Comparison of ENCODE assay signal across 9 cellular contexts in the genomic region with DNA sequence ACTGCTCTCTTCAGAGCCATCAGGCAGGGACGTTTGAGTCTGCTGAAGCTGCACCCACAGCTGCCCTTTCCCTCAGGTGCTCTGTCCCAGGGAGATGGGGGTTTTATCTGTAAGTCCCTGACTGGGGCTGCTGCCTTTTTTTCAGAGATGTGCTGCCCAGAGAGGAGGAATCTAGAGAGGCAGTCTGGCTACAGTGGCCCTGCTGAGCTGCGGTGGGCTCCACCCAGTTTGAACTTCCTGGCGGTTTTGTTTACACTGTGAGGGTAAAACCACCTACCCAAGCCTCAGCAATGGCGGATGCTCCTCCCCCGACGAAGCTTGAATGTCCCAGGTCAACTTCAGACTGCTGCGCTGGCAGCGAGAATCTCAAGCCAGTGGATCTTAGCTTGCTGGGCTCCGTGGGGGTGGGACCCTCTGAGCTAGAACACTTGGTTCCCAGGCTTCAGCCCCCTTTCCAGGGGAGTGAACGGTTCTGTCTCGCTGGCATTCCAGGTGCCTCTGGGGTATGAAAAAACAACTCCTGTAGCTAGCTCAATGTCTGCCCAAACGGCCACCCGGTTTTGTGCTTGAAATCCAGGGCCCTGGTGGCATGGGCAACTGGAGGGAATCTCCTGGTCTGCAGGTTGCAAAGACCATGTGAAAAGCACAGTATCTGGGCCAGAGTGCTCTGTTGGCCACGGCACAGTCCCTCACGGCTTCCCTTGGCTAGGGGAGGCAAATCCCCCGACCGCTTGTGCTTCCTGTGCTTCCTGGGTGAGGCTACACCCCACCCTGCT. TPM values are rescaled to one million over a fixed set of nuclear protein-coding genes. Genes with fewer than 3 reads are reported as not detected.
DNase-seq lines count a peak whose midpoint lies in the region; ATAC-seq and TF ChIP-seq lines count a peak whose summit lies in the region.
"Had no signal": no experiment of that assay in that cellular context is flagged by ENCODE, and none has a peak within 500 bp of the region (broad histone marks: within the 10 kb centered on the region; RNA-seq: fewer than 3 reads in every experiment).

No MANE protein-coding gene starts in this region.

- H2BK5ac ChIP-seq in neuronal stem cell (ENCODE audit: low read length) = no peak overlapping the region

- peak overlapping the region; percentile 44 for H3K23ac ChIP-seq in neuronal stem cell (ENCODE audit: low read depth, low read length, poor library complexity)

- H3K27me3 ChIP-seq in OCI-LY1 (ENCODE audit: insufficient read depth, low read length) = no peaks in the 10 kb centered on the region
- H3K27me3 ChIP-seq in neuronal stem cell (ENCODE audit: control insufficient read depth in 3 of 3, insufficient read depth in 3 of 3, low read depth in 1 of 3, low read length in 3 of 3) = no peaks in the 10 kb centered on the region

- H3K4me2 ChIP-seq in OCI-LY1 (ENCODE audit: low read length) (peak overlapping the region; percentile 57), neuronal stem cell (ENCODE audit: insufficient read depth, low read length, poor library complexity, severe bottlenecking) (no peak overlapping the region)

- H3K36me3 ChIP-seq in OCI-LY1 (ENCODE audit: insufficient read depth, low read length) (no peaks in the 10 kb centered on the region; the same call in 1 of the 2 replicates), neuronal stem cell (replicated peaks in 1 of 2; ENCODE audit: control insufficient read depth in 2 of 2, insufficient read depth in 2 of 2, low read length in 2 of 2) (no peaks in the 10 kb centered on the region)

- no peak overlapping the region for H3K4ac ChIP-seq in neuronal stem cell (ENCODE audit: low read length)

- H3K27ac ChIP-seq in OCI-LY1 (ENCODE audit: low read depth, low read length, poor library complexity, severe bottlenecking) (peak overlapping the region; percentile 56), neuronal stem cell (replicated peaks; ENCODE audit: low read length) (no peak overlapping the region)
- H3K27ac ChIP-seq: VCaP had no signal

- peaks cover 13% of the 10 kb centered on the region for H3K4me1 ChIP-seq in OCI-LY1 (ENCODE audit: insufficient read depth, low read length, severe bottlenecking)
- H3K4me1 ChIP-seq in neuronal stem cell (ENCODE audit: control insufficient read depth in 2 of 2, insufficient read depth in 1 of 2, low read depth in 1 of 2, low read length in 2 of 2) = no peaks in the 10 kb centered on the region

- peak overlapping the region; percentile 2 for H2AK5ac ChIP-seq in neuronal stem cell (ENCODE audit: low read depth, low read length)

- peaks cover 0 to 1% (median 0%) of the 10 kb centered on the region in 3 donors for H3K27me3 Mint-ChIP-seq in CD14-positive monocyte (ENCODE audit: low read depth in 3 of 3)
- H3K27me3 Mint-ChIP-seq in activated T-cell treated with anti-CD3 and anti-CD28 coated beads, Interleukin-2, amount 50 U/mL, for 24 hours = no peaks in the 10 kb centered on the region

- intact Hi-C loops in CD14-positive monocyte (cut with micrococcal nuclease) = no loop called here

- H3K9me3 ChIP-seq in OCI-LY1 (ENCODE audit: low read length) = no peaks in the 10 kb centered on the region
- no peaks in the 10 kb centered on the region for H3K9me3 ChIP-seq in neuronal stem cell (replicated peaks in 1 of 2; ENCODE audit: control insufficient read depth in 2 of 2, insufficient read depth in 1 of 2, low read depth in 1 of 2, low read length in 2 of 2)

- ATAC-seq in GM21717 (IDR thresholded peaks at IDR 0.05; ENCODE audit: unreplicated experiment) (no peak), HG03521 (IDR thresholded peaks at IDR 0.05; ENCODE audit: unreplicated experiment) (no peak)

- H3K4me3 Mint-ChIP-seq in CD14-positive monocyte = peak overlapping the region; percentile 61 to 77
- peak overlapping the region; percentile 67 for H3K4me3 Mint-ChIP-seq in activated T-cell treated with anti-CD3 and anti-CD28 coated beads, Interleukin-2, amount 50 U/mL, for 24 hours

- no peaks in the 10 kb centered on the region for H3K9me2 ChIP-seq in OCI-LY1 (ENCODE audit: low read depth, low read length)

- H3K4me1 Mint-ChIP-seq in CD14-positive monocyte = peaks cover 24% of the 10 kb centered on the region
- peaks cover 24% of the 10 kb centered on the region for H3K4me1 Mint-ChIP-seq in activated T-cell treated with anti-CD3 and anti-CD28 coated beads, Interleukin-2, amount 50 U/mL, for 24 hours (ENCODE audit: low read depth)

- no peaks in the 10 kb centered on the region for H3F3A ChIP-seq in OCI-LY1 (ENCODE audit: insufficient read depth, low read length)

- H3K14ac ChIP-seq in neuronal stem cell (ENCODE audit: low read length) = no peak overlapping the region

- no peak overlapping the region for H4K91ac ChIP-seq in neuronal stem cell (ENCODE audit: low read depth, low read length, poor library complexity)

- H3K79me1 ChIP-seq in neuronal stem cell (ENCODE audit: low read depth, low read length) = no peaks in the 10 kb centered on the region

- DNase-seq in CD14-positive monocyte (ENCODE audit: low spot score) (no peak), neuronal stem cell (ENCODE audit: low spot score) (no peak), NCI-H226 (no peak), cerebellar cortex (ENCODE audit: low spot score) (no peak)
- DNase-seq in activated T-cell treated with anti-CD3 and anti-CD28 coated beads, Interleukin-2, amount 50 U/mL, for 24 hours = peak; percentile 79

- H2AFZ ChIP-seq in OCI-LY1 (ENCODE audit: low read length) = peak overlapping the region; percentile 98
- H2AFZ ChIP-seq in neuronal stem cell (ENCODE audit: low read length) = peak overlapping the region; percentile 63

- H4K20me1 ChIP-seq in OCI-LY1 (ENCODE audit: insufficient read depth, low read length) = no peaks in the 10 kb centered on the region

- WGBS in neuronal stem cell (ENCODE audit: extremely low coverage in 2 of 2, insufficient read length in 2 of 2, insufficient replicate concordance in 1 of 2), 2 donors = no CpG with 5 or more reads among the region's 17 CpGs

- H3K27ac Mint-ChIP-seq in CD14-positive monocyte = peak overlapping the region in 1 of 7 donors; percentile 42
- peak overlapping the region; percentile 94 for H3K27ac Mint-ChIP-seq in activated T-cell treated with anti-CD3 and anti-CD28 coated beads, Interleukin-2, amount 50 U/mL, for 24 hours

- H3K4me3 ChIP-seq in OCI-LY1 (ENCODE audit: low read depth, low read length, poor library complexity, severe bottlenecking) (peak overlapping the region; percentile 33), neuronal stem cell (ENCODE audit: low read length in 2 of 2) (no peak overlapping the region)

- no peak overlapping the region for H2BK12ac ChIP-seq in neuronal stem cell (ENCODE audit: low read length)

- peaks cover 2 to 12% (median 8%) of the 10 kb centered on the region in 7 donors for H3K9me3 Mint-ChIP-seq in CD14-positive monocyte
- H3K9me3 Mint-ChIP-seq in activated T-cell treated with anti-CD3 and anti-CD28 coated beads, Interleukin-2, amount 50 U/mL, for 24 hours = peaks cover 38% of the 10 kb centered on the region

- H3K79me2 ChIP-seq in OCI-LY1 (ENCODE audit: insufficient read depth, low read length) = no peaks in the 10 kb centered on the region

- no peak for TF ChIP-seq CTCF in CD14-positive monocyte (IDR thresholded peaks at IDR 0.05)
- no peak for TF ChIP-seq CTCF in OCI-LY1 (IDR thresholded peaks at IDR 0.05; ENCODE audit: low read length)

- no peak overlapping the region for H2BK15ac ChIP-seq in neuronal stem cell (ENCODE audit: low read length)

- no peak overlapping the region for H2BK120ac ChIP-seq in neuronal stem cell (ENCODE audit: low read depth, low read length)

- no peak overlapping the region for H4K8ac ChIP-seq in neuronal stem cell (ENCODE audit: low read depth, low read length)

- no peaks in the 10 kb centered on the region for H3K36me3 Mint-ChIP-seq in CD14-positive monocyte
- H3K36me3 Mint-ChIP-seq in activated T-cell treated with anti-CD3 and anti-CD28 coated beads, Interleukin-2, amount 50 U/mL, for 24 hours (ENCODE audit: low read depth) = peaks cover 43% of the 10 kb centered on the region

- H3K9ac ChIP-seq in OCI-LY1 (ENCODE audit: low read length) (peak overlapping the region; percentile 37; the same call in 1 of the 2 replicates), neuronal stem cell (ENCODE audit: low read depth, low read length, poor library complexity) (no peak overlapping the region)

- peak overlapping the region; percentile 70 for H3K18ac ChIP-seq in neuronal stem cell (ENCODE audit: low read length)

RNA-seq across cellular contexts. Expression of a gene that starts 21.1 kb away (rescaled TPM):
- polyA plus RNA-seq in CD14-positive monocyte = 10 to 100 TPM; 19.0 to 20.5 TPM
- 28.7 TPM for polyA plus RNA-seq in neuronal stem cell (2013, experiment 1 of 2)
- polyA plus RNA-seq in neuronal stem cell (2013, experiment 2 of 2) = 29.0 TPM
